ENCODE assay signal across 7 cellular contexts in the genomic region with DNA sequence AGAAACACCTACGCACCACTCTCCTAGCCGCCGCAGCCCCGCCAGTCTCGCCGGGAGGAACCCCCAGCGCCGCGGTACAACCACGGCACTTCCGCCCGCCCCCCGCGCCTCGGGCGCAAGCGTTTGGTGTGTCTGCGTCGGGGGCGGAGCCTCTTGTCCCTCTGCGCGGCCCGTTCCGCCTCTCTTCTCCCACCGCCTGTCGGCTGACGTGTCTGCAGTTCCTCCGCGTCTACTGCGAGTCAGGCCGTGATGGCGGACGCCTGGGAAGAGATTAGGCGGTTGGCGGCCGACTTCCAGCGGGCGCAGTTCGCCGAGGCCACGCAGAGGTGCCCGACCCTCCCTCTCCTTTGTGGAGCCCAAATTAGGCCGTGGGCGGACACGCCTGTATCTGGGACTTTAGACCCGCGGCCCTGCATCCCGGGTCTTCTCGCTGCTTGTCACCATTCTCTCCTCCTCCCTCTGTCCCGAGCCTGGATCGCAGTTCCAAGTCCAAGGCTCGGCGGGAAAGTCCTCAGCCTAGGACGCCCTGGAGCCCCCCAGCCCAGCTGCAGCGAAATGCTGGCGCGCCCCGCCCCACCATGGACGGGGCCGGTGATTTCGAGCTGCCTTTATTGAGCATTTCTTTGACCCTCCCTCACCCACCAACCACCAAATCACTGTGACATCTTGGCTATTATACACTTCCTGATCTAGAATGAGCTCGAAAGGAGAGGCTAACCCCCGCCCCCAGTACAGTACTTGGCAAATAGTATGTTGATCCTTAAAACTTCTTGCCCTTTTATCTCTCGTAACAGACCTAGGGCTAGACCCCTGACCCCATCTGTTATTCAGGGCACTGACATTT.
A peak's percentile ranks its signal among the peaks of the same experiment; 100 is the strongest.
DNase-seq lines count a peak whose midpoint lies in the region; ATAC-seq and FAIRE-seq lines count a peak whose summit lies in the region.

TSS of gene UFL1 (plus strand) at position 182 of the 844 bp plus-strand sequence. CDS start at position 250, 68 bp downstream.

- DNase-seq in GM18507 (ENCODE audit: extremely low spot score, insufficient read length, low read depth): peak; percentile 65
- DNase-seq in NCI-H2029 treated with DMSO at 0.1 percent for 48 hours (lab: John Stamatoyannopoulos, UW): peak; percentile 84
- peak; percentile 86 for DNase-seq in T-helper 9 cell
- peak; percentile 97 for DNase-seq in astrocyte of the hippocampus (ENCODE audit: low read depth, low spot score)
- DNase-seq in hippocampal formation (lab: John Stamatoyannopoulos, UW): peak; percentile 86 to 97
- peak; percentile 97 for DNase-seq in retina

- peak; percentile 97 for ATAC-seq in HG02981 (IDR thresholded peaks at IDR 0.05; ENCODE audit: unreplicated experiment)

- peak; percentile 98 for FAIRE-seq in GM18507 (lab: Jason Lieb, UNC)

Comparison
In these comparisons a context has a peak if more than half of its experiments do, and no peak if none do; other contexts are left out.
1. Peak in every context shown above with its lines: DNase-seq and ATAC-seq.